ENCODE assay signal across 2 cellular contexts in the genomic region with DNA sequence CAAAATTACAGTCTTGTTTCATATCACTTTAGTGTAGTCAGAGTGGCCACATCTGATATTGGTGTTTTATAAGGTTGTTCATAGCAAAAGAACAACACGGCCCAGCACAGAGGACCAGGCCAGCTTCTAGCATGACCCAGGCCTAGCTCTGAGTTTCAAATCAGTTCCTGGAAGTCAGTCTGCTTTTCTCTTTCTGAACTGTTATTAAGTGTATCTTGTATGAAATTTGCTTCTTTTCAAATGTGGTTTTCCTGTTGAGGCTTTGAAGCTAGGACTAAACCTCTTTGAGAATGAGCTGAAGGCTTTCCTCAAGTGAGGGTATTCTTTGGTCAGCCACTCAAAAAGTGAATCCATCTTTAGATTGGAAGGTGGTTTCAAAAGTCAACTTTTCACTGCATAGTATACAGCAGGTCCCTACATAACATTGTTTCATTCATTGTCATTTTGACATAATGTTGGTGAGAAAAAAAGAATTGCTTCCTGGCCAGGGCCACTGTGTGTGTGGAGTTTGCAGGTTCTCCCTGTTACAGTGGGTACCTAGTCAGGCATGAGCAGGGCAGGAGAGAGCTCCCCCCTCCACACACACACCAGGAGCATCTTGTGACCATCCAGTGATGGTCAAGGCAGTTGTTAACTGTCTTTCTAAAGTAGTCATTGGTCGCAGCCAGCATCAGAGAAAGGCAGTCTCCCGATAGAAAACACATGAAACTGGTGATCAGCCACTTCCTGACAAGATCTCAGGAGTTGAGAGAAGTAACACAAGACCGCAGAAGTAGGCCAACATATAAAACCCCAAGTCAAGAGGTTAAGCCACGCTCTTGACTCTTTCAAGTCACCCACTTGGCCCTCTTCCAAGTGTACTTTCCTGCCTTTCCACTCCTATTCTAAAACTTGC.
TF ChIP-seq lines count a peak whose summit lies in the region.

No MANE protein-coding gene starts in this region.

TF ChIP-seq in IMR-90, 13 proteins besides CTCF, POLR2A, EP300 and RAD21:
- TF ChIP-seq, protein P1, sequence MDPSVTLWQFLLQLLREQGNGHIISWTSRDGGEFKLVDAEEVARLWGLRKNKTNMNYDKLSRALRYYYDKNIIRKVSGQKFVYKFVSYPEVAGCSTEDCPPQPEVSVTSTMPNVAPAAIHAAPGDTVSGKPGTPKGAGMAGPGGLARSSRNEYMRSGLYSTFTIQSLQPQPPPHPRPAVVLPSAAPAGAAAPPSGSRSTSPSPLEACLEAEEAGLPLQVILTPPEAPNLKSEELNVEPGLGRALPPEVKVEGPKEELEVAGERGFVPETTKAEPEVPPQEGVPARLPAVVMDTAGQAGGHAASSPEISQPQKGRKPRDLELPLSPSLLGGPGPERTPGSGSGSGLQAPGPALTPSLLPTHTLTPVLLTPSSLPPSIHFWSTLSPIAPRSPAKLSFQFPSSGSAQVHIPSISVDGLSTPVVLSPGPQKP (IDR thresholded peaks at IDR 0.05; ENCODE audit: borderline replicate concordance, low read depth, low read length) = no peak
- no peak for TF ChIP-seq RCOR1 (IDR thresholded peaks at IDR 0.05; ENCODE audit: insufficient replicate concordance, low read length)

TF ChIP-seq in GM23338, 12 proteins besides CTCF, POLR2A, EP300 and RAD21 (continued from another document):
- TF ChIP-seq, protein P2, sequence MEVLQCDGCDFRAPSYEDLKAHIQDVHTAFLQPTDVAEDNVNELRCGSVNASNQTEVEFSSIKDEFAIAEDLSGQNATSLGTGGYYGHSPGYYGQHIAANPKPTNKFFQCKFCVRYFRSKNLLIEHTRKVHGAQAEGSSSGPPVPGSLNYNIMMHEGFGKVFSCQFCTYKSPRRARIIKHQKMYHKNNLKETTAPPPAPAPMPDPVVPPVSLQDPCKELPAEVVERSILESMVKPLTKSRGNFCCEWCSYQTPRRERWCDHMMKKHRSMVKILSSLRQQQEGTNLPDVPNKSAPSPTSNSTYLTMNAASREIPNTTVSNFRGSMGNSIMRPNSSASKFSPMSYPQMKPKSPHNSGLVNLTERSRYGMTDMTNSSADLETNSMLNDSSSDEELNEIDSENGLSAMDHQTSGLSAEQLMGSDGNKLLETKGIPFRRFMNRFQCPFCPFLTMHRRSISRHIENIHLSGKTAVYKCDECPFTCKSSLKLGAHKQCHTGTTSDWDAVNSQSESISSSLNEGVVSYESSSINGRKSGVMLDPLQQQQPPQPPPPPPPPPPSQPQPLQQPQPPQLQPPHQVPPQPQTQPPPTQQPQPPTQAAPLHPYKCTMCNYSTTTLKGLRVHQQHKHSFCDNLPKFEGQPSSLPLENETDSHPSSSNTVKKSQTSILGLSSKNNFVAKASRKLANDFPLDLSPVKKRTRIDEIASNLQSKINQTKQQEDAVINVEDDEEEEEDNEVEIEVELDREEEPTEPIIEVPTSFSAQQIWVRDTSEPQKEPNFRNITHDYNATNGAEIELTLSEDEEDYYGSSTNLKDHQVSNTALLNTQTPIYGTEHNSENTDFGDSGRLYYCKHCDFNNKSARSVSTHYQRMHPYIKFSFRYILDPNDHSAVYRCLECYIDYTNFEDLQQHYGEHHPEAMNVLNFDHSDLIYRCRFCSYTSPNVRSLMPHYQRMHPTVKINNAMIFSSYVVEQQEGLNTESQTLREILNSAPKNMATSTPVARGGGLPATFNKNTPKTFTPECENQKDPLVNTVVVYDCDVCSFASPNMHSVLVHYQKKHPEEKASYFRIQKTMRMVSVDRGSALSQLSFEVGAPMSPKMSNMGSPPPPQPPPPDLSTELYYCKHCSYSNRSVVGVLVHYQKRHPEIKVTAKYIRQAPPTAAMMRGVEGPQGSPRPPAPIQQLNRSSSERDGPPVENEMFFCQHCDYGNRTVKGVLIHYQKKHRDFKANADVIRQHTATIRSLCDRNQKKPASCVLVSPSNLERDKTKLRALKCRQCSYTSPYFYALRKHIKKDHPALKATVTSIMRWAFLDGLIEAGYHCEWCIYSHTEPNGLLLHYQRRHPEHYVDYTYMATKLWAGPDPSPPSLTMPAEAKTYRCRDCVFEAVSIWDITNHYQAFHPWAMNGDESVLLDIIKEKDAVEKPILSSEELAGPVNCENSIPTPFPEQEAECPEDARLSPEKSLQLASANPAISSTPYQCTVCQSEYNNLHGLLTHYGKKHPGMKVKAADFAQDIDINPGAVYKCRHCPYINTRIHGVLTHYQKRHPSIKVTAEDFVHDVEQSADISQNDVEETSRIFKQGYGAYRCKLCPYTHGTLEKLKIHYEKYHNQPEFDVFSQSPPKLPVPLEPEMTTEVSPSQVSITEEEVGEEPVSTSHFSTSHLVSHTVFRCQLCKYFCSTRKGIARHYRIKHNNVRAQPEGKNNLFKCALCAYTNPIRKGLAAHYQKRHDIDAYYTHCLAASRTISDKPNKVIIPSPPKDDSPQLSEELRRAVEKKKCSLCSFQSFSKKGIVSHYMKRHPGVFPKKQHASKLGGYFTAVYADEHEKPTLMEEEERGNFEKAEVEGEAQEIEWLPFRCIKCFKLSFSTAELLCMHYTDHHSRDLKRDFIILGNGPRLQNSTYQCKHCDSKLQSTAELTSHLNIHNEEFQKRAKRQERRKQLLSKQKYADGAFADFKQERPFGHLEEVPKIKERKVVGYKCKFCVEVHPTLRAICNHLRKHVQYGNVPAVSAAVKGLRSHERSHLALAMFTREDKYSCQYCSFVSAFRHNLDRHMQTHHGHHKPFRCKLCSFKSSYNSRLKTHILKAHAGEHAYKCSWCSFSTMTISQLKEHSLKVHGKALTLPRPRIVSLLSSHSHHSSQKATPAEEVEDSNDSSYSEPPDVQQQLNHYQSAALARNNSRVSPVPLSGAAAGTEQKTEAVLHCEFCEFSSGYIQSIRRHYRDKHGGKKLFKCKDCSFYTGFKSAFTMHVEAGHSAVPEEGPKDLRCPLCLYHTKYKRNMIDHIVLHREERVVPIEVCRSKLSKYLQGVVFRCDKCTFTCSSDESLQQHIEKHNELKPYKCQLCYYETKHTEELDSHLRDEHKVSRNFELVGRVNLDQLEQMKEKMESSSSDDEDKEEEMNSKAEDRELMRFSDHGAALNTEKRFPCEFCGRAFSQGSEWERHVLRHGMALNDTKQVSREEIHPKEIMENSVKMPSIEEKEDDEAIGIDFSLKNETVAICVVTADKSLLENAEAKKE (CRISPR knock-in tag; IDR thresholded peaks at IDR 0.05) = no peak
TF ChIP-seq in GM23338: peak in this region for 0.
